In genomic region chr7:36640682-36641081, GRCh38 we compare ENCODE assay signal across 13 cellular contexts.
"Had no signal": no experiment of that assay in that cellular context is flagged by ENCODE, and none has a peak within 500 bp of the region (broad histone marks: within the 10 kb centered on the region; RNA-seq: fewer than 3 reads in every experiment).

No MANE protein-coding gene starts in this region.

- H3K4me1 ChIP-seq: right atrium auricular region, tibial nerve had no signal

- H3K36me3 ChIP-seq: right atrium auricular region, tibial nerve, vagina, WERI-Rb-1 had no signal

- H3K9me3 ChIP-seq: neutrophil, right atrium auricular region, tibial nerve, vagina had no signal

- H3K4me3 ChIP-seq: hepatocyte, right atrium auricular region, skin epidermis, tibial nerve, vagina had no signal

- H3K27me3 Mint-ChIP-seq: activated CD4-positive, alpha-beta T cell treated with anti-CD3 and anti-CD28 coated beads for 36 hours had no signal

- DNase-seq: activated CD4-positive, alpha-beta T cell treated with anti-CD3 and anti-CD28 coated beads for 36 hours; activated naive CD4-positive, alpha-beta T cell treated with Interleukin-2 at 50 U/mL for 16 hours; central memory CD4-positive, alpha-beta T cell; cortex of kidney; posterior cingulate gyrus; T-helper 9 cell; WERI-Rb-1 had no signal

- H3K4me3 Mint-ChIP-seq: activated CD4-positive, alpha-beta T cell treated with anti-CD3 and anti-CD28 coated beads for 36 hours had no signal

- H3K27me3 ChIP-seq: hepatocyte, neutrophil, right atrium auricular region, tibial nerve, vagina had no signal

- H3K27ac ChIP-seq: hepatocyte, right atrium auricular region, tibial nerve, vagina, WERI-Rb-1 had no signal
